ENCODE assay signal across 8 cellular contexts in genomic region chr2:206158563-206159345, GRCh38. TPM values are rescaled to one million over a fixed set of nuclear protein-coding genes. Genes with fewer than 3 reads are reported as not detected.
A peak's percentile ranks its signal among the peaks of the same experiment; 100 is the strongest.
DNase-seq lines count a peak whose midpoint lies in the region; ATAC-seq and TF ChIP-seq lines count a peak whose summit lies in the region.

No MANE protein-coding gene starts in this region.

- peak overlapping the region; percentile 99 for H3K4me3 Mint-ChIP-seq in activated naive CD4-positive, alpha-beta T cell treated with anti-CD3 and anti-CD28 coated beads, Interleukin-2, amount 50 U/mL, for 24 hours
- H3K4me3 Mint-ChIP-seq in natural killer cell treated with Interleukin-12 subunit alpha and Interleukin-12 subunit beta and Interleukin-15 and Interleukin-18, amount 100 ng/mL, for 72 hours, result peak overlapping the region; percentile 92

- TF ChIP-seq CTCF in RWPE2 (IDR thresholded peaks at IDR 0.05; ENCODE audit: poor library complexity, severe bottlenecking), result no peak
- no peak for TF ChIP-seq CTCF in esophagus muscularis mucosa (IDR thresholded peaks at IDR 0.05)

- intact Hi-C loops in esophagus muscularis mucosa (cut with DNase I), result no loop called here
- intact Hi-C loops in posterior vena cava (cut with DNase I), result no loop called here

- TF ChIP-seq EP300 in esophagus muscularis mucosa (IDR thresholded peaks at IDR 0.05), result no peak

- H3K27ac Mint-ChIP-seq in activated naive CD4-positive, alpha-beta T cell treated with anti-CD3 and anti-CD28 coated beads, Interleukin-2, amount 50 U/mL, for 24 hours, result peak overlapping the region; percentile 100
- peak overlapping the region; percentile 96 to 100 for H3K27ac Mint-ChIP-seq in natural killer cell treated with Interleukin-12 subunit alpha and Interleukin-12 subunit beta and Interleukin-15 and Interleukin-18, amount 100 ng/mL, for 72 hours

- H3K27ac ChIP-seq in RWPE2 (ENCODE audit: poor library complexity, severe bottlenecking) (peak overlapping the region; percentile 77), esophagus muscularis mucosa (replicated peaks in 1 of 4) (peak overlapping the region; percentile 87 to 94 (median 91))

- H3K27me3 Mint-ChIP-seq in activated naive CD4-positive, alpha-beta T cell treated with anti-CD3 and anti-CD28 coated beads, Interleukin-2, amount 50 U/mL, for 24 hours, result no peaks in the 10 kb centered on the region
- H3K27me3 Mint-ChIP-seq in natural killer cell treated with Interleukin-12 subunit alpha and Interleukin-12 subunit beta and Interleukin-15 and Interleukin-18, amount 100 ng/mL, for 72 hours, result no peaks in the 10 kb centered on the region

- DNase-seq in activated naive CD4-positive, alpha-beta T cell treated with anti-CD3 and anti-CD28 coated beads, Interleukin-2, amount 50 U/mL, for 16 hours, result no peak
- no peak for DNase-seq in RWPE2 (ENCODE audit: low spot score)
- DNase-seq in esophagus muscularis mucosa (ENCODE audit: extremely low spot score), result no peak
- no peak for DNase-seq in natural killer cell treated with Interleukin-12 subunit alpha and Interleukin-12 subunit beta and Interleukin-15 and Interleukin-18, amount 100 ng/mL, for 72 hours (ENCODE audit: low spot score)
- no peak for DNase-seq in AML-193 (lab: John Stamatoyannopoulos, UW)
- DNase-seq in posterior vena cava (ENCODE audit: low spot score), result no peak

- H3K4me1 ChIP-seq in RWPE2 (ENCODE audit: insufficient read depth, poor library complexity, severe bottlenecking), result peaks cover 12% of the 10 kb centered on the region
- H3K4me1 ChIP-seq in esophagus muscularis mucosa, result peaks cover 33 to 58% (median 56%) of the 10 kb centered on the region in 4 donors

- H3K4me3 ChIP-seq in RWPE2 (ENCODE audit: severe bottlenecking) (peak overlapping the region; percentile 77), esophagus muscularis mucosa (peak overlapping the region; percentile 75 to 84 (median 76))

- ATAC-seq in HG02973 (IDR thresholded peaks at IDR 0.05; ENCODE audit: unreplicated experiment) (peak; percentile 9), RWPE2 (ENCODE audit: low read depth) (peak; percentile 20; the same call in 2 of the 3 replicates)
- ATAC-seq in natural killer cell treated with Interleukin-12 subunit alpha and Interleukin-12 subunit beta and Interleukin-15 and Interleukin-18, amount 100 ng/mL, for 72 hours, result peak in 1 of 2 donors; percentile 46

- 1% methylated on average over 23 of the region's 33 CpGs for WGBS in esophagus muscularis mucosa

- peaks cover 52% of the 10 kb centered on the region for H3K4me1 Mint-ChIP-seq in activated naive CD4-positive, alpha-beta T cell treated with anti-CD3 and anti-CD28 coated beads, Interleukin-2, amount 50 U/mL, for 24 hours
- H3K4me1 Mint-ChIP-seq in natural killer cell treated with Interleukin-12 subunit alpha and Interleukin-12 subunit beta and Interleukin-15 and Interleukin-18, amount 100 ng/mL, for 72 hours (ENCODE audit: low read depth in 2 of 2), result peaks cover 37 to 44% of the 10 kb centered on the region in 2 donors

- H3K36me3 Mint-ChIP-seq in activated naive CD4-positive, alpha-beta T cell treated with anti-CD3 and anti-CD28 coated beads, Interleukin-2, amount 50 U/mL, for 24 hours, result peaks cover 34% of the 10 kb centered on the region
- peaks cover 44% of the 10 kb centered on the region for H3K36me3 Mint-ChIP-seq in natural killer cell treated with Interleukin-12 subunit alpha and Interleukin-12 subunit beta and Interleukin-15 and Interleukin-18, amount 100 ng/mL, for 72 hours

- peaks cover 50% of the 10 kb centered on the region for H3K36me3 ChIP-seq in RWPE2 (ENCODE audit: low read depth)
- H3K36me3 ChIP-seq in esophagus muscularis mucosa, result peaks cover 24 to 37% (median 27%) of the 10 kb centered on the region in 4 donors

- H3K9me3 Mint-ChIP-seq in activated naive CD4-positive, alpha-beta T cell treated with anti-CD3 and anti-CD28 coated beads, Interleukin-2, amount 50 U/mL, for 24 hours, result no peaks in the 10 kb centered on the region
- H3K9me3 Mint-ChIP-seq in natural killer cell treated with Interleukin-12 subunit alpha and Interleukin-12 subunit beta and Interleukin-15 and Interleukin-18, amount 100 ng/mL, for 72 hours, result no peaks in the 10 kb centered on the region

- TF ChIP-seq POLR2A in esophagus muscularis mucosa (IDR thresholded peaks at IDR 0.05; ENCODE audit: low read depth), result no peak

- no peaks in the 10 kb centered on the region for H3K9me3 ChIP-seq in RWPE2 (ENCODE audit: severe bottlenecking)
- H3K9me3 ChIP-seq in esophagus muscularis mucosa, result no peaks in the 10 kb centered on the region

- H3K27me3 ChIP-seq in RWPE2 (ENCODE audit: insufficient read depth, poor library complexity, severe bottlenecking), result no peaks in the 10 kb centered on the region
- no peaks in the 10 kb centered on the region for H3K27me3 ChIP-seq in esophagus muscularis mucosa

RNA-seq across cellular contexts. Expression of gene NDUFS1, which starts 0.5 kb away (rescaled TPM):
- total RNA-seq in esophagus muscularis mucosa, result 100 to 1,000 TPM in 1 of 4 donors, 10 to 100 TPM in 3; 83.5 to 101 (median 90.9) TPM
- 10 to 100 TPM; 73.4 to 78.0 TPM for total RNA-seq in natural killer cell treated with Interleukin-12 subunit alpha and Interleukin-12 subunit beta and Interleukin-15 and Interleukin-18, amount 100 ng/mL, for 72 hours
- total RNA-seq in posterior vena cava, result 10 to 100 TPM; 72.1 to 72.7 TPM

RNA-seq across cellular contexts. Expression of gene EEF1B2, which starts 0.9 kb away (rescaled TPM):
- total RNA-seq in esophagus muscularis mucosa (100 to 1,000 TPM; 219 to 381 (median 342) TPM), posterior vena cava (100 to 1,000 TPM; 389 to 393 TPM)
- total RNA-seq in natural killer cell treated with Interleukin-12 subunit alpha and Interleukin-12 subunit beta and Interleukin-15 and Interleukin-18, amount 100 ng/mL, for 72 hours, result 100 to 1,000 TPM; 408 to 472 TPM
